27 cellular contexts compared by ENCODE assay signal in genomic region chr7:127997226-127997922, GRCh38. TPM values are rescaled to one million over a fixed set of nuclear protein-coding genes. Genes with fewer than 3 reads are reported as not detected.
DNase-seq lines count a peak whose midpoint lies in the region; ATAC-seq, FAIRE-seq and TF ChIP-seq lines count a peak whose summit lies in the region.
"Had no signal": no experiment of that assay in that cellular context is flagged by ENCODE, and none has a peak within 500 bp of the region (broad histone marks: within the 10 kb centered on the region; RNA-seq: fewer than 3 reads in every experiment).

No MANE protein-coding gene starts in this region.

- in situ Hi-C loops in HepG2 (cut with HindIII; ENCODE audit: extremely low pct_ligation_motif_present, low pct_unique_long_range_greater_than_20kb), result no loop called here

- TF ChIP-seq RAD21 in HepG2 (CRISPR knock-in tag; IDR thresholded peaks at IDR 0.05), result no peak

- TF ChIP-seq CTCF in HepG2 (CRISPR knock-in tag; IDR thresholded peaks at IDR 0.05), result no peak
- no peak for TF ChIP-seq CTCF in right lobe of liver (IDR thresholded peaks at IDR 0.05)
- TF ChIP-seq CTCF in breast epithelium (IDR thresholded peaks at IDR 0.05), result no peak

- H2AFZ ChIP-seq in HepG2 (ENCODE audit: low read length), result no peak overlapping the region

- H3K27ac Mint-ChIP-seq in immature natural killer cell, result peak overlapping the region in 1 of 6 donors; percentile 6
- H3K27ac Mint-ChIP-seq: activated CD4-positive, alpha-beta memory T cell treated with anti-CD3 and anti-CD28 coated beads for 36 hours; activated naive CD4-positive, alpha-beta T cell treated with anti-CD3 and anti-CD28 coated beads, Interleukin-2, amount 50 U/mL, for 24 hours; activated T-cell treated with anti-CD3 and anti-CD28 coated beads, Interleukin-2, amount 50 U/mL, for 72 hours; stimulated activated naive CD8-positive, alpha-beta T cell treated with anti-CD3 and anti-CD28 coated beads, Interleukin-15, Interleukin-2, amounts not matched to agents 100 ng/mL and 50 ng/mL, for 24 hours had no signal

- DNase-seq in HepG2 (ENCODE audit: low spot score) (peak; percentile 23), right lobe of liver (no peak), astrocyte of the hippocampus (ENCODE audit: low read depth, low spot score) (peak; percentile 28), immature natural killer cell (no peak), NCI-H2029 treated with DMSO at 0.1 percent for 48 hours (lab: John Stamatoyannopoulos, UW) (no peak), breast epithelium (ENCODE audit: low spot score in 2 of 2) (no peak)
- DNase-seq in activated CD8-positive, alpha-beta memory T cell treated with anti-CD3 and anti-CD28 coated beads for 24 hours, result no peak
- DNase-seq: activated CD4-positive, alpha-beta memory T cell treated with anti-CD3 and anti-CD28 coated beads for 36 hours; activated T-cell treated with anti-CD3 and anti-CD28 coated beads, Interleukin-2, amount 50 U/mL, for 72 hours; C1 segment of cervical spinal cord; naive B cell; NCI-H1105; pancreas; SIG-M5; transverse colon; WERI-Rb-1 had no signal

- H3K9me3 Mint-ChIP-seq in immature natural killer cell, result no peaks in the 10 kb centered on the region
- H3K9me3 Mint-ChIP-seq: activated CD4-positive, alpha-beta memory T cell treated with anti-CD3 and anti-CD28 coated beads for 36 hours; activated naive CD4-positive, alpha-beta T cell treated with anti-CD3 and anti-CD28 coated beads, Interleukin-2, amount 50 U/mL, for 24 hours; activated T-cell treated with anti-CD3 and anti-CD28 coated beads, Interleukin-2, amount 50 U/mL, for 72 hours; naive B cell; stimulated activated naive CD8-positive, alpha-beta T cell treated with anti-CD3 and anti-CD28 coated beads, Interleukin-15, Interleukin-2, amounts not matched to agents 100 ng/mL and 50 ng/mL, for 24 hours had no signal

- H3K4me1 ChIP-seq in HepG2 (ENCODE audit: insufficient read depth, low read length), result peaks cover 59% of the 10 kb centered on the region
- H3K4me1 ChIP-seq in right lobe of liver, result peaks cover 0 to 38% (median 8%) of the 10 kb centered on the region in 4 donors
- H3K4me1 ChIP-seq in mesodermal cell (ENCODE audit: control insufficient read depth, insufficient read depth, low read length, poor library complexity, severe bottlenecking), result peaks cover 41% of the 10 kb centered on the region
- no peaks in the 10 kb centered on the region for H3K4me1 ChIP-seq in breast epithelium
- H3K4me1 ChIP-seq: pancreas had no signal

- no peak for TF ChIP-seq POLR2A in HepG2 (IDR thresholded peaks at IDR 0.05; ENCODE audit: insufficient read depth in 1 of 2, low read depth in 2 of 2, low read length in 2 of 2)
- no peak for TF ChIP-seq POLR2A in right lobe of liver (IDR thresholded peaks at IDR 0.05)
- TF ChIP-seq POLR2A in breast epithelium (IDR thresholded peaks at IDR 0.05), result no peak

- TF ChIP-seq EP300 in HepG2 (IDR thresholded peaks at IDR 0.05; ENCODE audit: low read depth in 2 of 2, low read length in 2 of 2) (no peak), HepG2 (CRISPR knock-in tag; IDR thresholded peaks at IDR 0.05; ENCODE audit: borderline replicate concordance) (no peak)

- ATAC-seq in HepG2, result peak; percentile 56
- no peak for ATAC-seq in right lobe of liver
- ATAC-seq: activated T-cell treated with anti-CD3 and anti-CD28 coated beads, Interleukin-2, amount 50 U/mL, for 72 hours; pancreas had no signal

- peaks cover 0 to under 1% of the 10 kb centered on the region in 2 donors for H3K4me1 Mint-ChIP-seq in immature natural killer cell

- no peak overlapping the region for H3K4me2 ChIP-seq in HepG2 (ENCODE audit: low read depth, low read length)

- H3K9ac ChIP-seq in HepG2 (ENCODE audit: insufficient read depth, low read depth, low read length), result no peak overlapping the region

- BruUV-seq in HepG2 (replicated peaks; lab: Mats Ljungman, UMichigan), result no TSS peak

- POLR2A ChIA-PET in HepG2 (lab: Yijun Ruan, JAX), result interaction anchor here (1.5 kb wide), 1 partner anchor 8 kb away, joined by 4 read pairs; no protein-coding TSS in a partner anchor

- no peak overlapping the region for H3K4me3 Mint-ChIP-seq in immature natural killer cell
- H3K4me3 Mint-ChIP-seq: activated CD4-positive, alpha-beta memory T cell treated with anti-CD3 and anti-CD28 coated beads for 36 hours; activated naive CD4-positive, alpha-beta T cell treated with anti-CD3 and anti-CD28 coated beads, Interleukin-2, amount 50 U/mL, for 24 hours; activated T-cell treated with anti-CD3 and anti-CD28 coated beads, Interleukin-2, amount 50 U/mL, for 72 hours; naive B cell; stimulated activated naive CD8-positive, alpha-beta T cell treated with anti-CD3 and anti-CD28 coated beads, Interleukin-15, Interleukin-2, amounts not matched to agents 100 ng/mL and 50 ng/mL, for 24 hours had no signal

- CTCF ChIA-PET in HepG2 (lab: Yijun Ruan, JAX; ENCODE audit: low intra/inter-chr PET ratio, low total read pairs), result no interaction called here

- H3K27me3 Mint-ChIP-seq in immature natural killer cell (ENCODE audit: low read depth in 3 of 3), result no peaks in the 10 kb centered on the region
- H3K27me3 Mint-ChIP-seq: activated CD4-positive, alpha-beta memory T cell treated with anti-CD3 and anti-CD28 coated beads for 36 hours; activated naive CD4-positive, alpha-beta T cell treated with anti-CD3 and anti-CD28 coated beads, Interleukin-2, amount 50 U/mL, for 24 hours; naive B cell; stimulated activated naive CD8-positive, alpha-beta T cell treated with anti-CD3 and anti-CD28 coated beads, Interleukin-15, Interleukin-2, amounts not matched to agents 100 ng/mL and 50 ng/mL, for 24 hours had no signal

- H4K20me1 ChIP-seq in HepG2 (ENCODE audit: insufficient read depth, low read length), result no peaks in the 10 kb centered on the region; the same call in 1 of the 2 replicates

- H3K36me3 Mint-ChIP-seq in immature natural killer cell, result peaks cover 10 to 16% (median 11%) of the 10 kb centered on the region in 3 donors

- FAIRE-seq in HepG2 (lab: Jason Lieb, UNC), result no peak
- FAIRE-seq: colon, D721Med, G401.6, islet of Langerhans, pancreas had no signal

- H3K4me3 ChIP-seq in HepG2 (replicated peaks in 1 of 3; ENCODE audit: insufficient read depth in 1 of 3, low read depth in 2 of 3, low read length in 3 of 3) (no peak overlapping the region), right lobe of liver (no peak overlapping the region), mesodermal cell (ENCODE audit: extremely low read depth, insufficient read depth, low read length, poor library complexity, severe bottlenecking) (no peak overlapping the region), breast epithelium (no peak overlapping the region)
- H3K4me3 ChIP-seq: lung, pancreas, transverse colon had no signal

- no peak overlapping the region for H3K27ac ChIP-seq in HepG2 (ENCODE audit: extremely low read length, insufficient read depth, low read length)
- no peak overlapping the region for H3K27ac ChIP-seq in right lobe of liver
- H3K27ac ChIP-seq in mesodermal cell (ENCODE audit: low read depth, low read length, severe bottlenecking), result peak overlapping the region; percentile 83
- H3K27ac ChIP-seq in breast epithelium, result no peak overlapping the region
- H3K27ac ChIP-seq: 22Rv1, pancreas, transverse colon, WERI-Rb-1 had no signal

- intact Hi-C loops in HepG2 (cut with micrococcal nuclease; ENCODE audit: unreplicated experiment), result no loop called here
- intact Hi-C loops in right lobe of liver (cut with DNase I), result no loop called here
- intact Hi-C loops in breast epithelium (cut with DNase I; ENCODE audit: low total_unique reads), result no loop called here

- no peaks in the 10 kb centered on the region for H3K79me2 ChIP-seq in HepG2 (ENCODE audit: insufficient read depth, low read length)

- peaks cover 6 to 48% of the 10 kb centered on the region in 2 experiments for H3K36me3 ChIP-seq in HepG2 (replicated peaks in 1 of 2; ENCODE audit: control insufficient read depth in 1 of 2, insufficient read depth in 2 of 2, low read length in 2 of 2)
- H3K36me3 ChIP-seq in right lobe of liver, result peaks cover 0 to 8% (median 0%) of the 10 kb centered on the region in 4 donors
- H3K36me3 ChIP-seq in mesodermal cell (ENCODE audit: control insufficient read depth, insufficient read depth, low read length), result peaks cover 62% of the 10 kb centered on the region
- no peaks in the 10 kb centered on the region for H3K36me3 ChIP-seq in breast epithelium
- H3K36me3 ChIP-seq: pancreas, transverse colon had no signal

- H3K27me3 ChIP-seq in HepG2 (ENCODE audit: control insufficient read depth in 1 of 2, insufficient read depth in 2 of 2, low read length in 2 of 2), result no peaks in the 10 kb centered on the region
- H3K27me3 ChIP-seq in right lobe of liver, result no peaks in the 10 kb centered on the region
- H3K27me3 ChIP-seq in breast epithelium, result no peaks in the 10 kb centered on the region
- H3K27me3 ChIP-seq: pancreas, transverse colon had no signal

- WGBS in HepG2 (ENCODE audit: low lambda C conversion rate), result 85% methylated on average over 4 of the region's 4 CpGs
- WGBS in right lobe of liver (ENCODE audit: insufficient coverage, low coverage, low lambda C conversion rate, missing lambda C conversion rate), result 89% methylated on average over 4 of the region's 4 CpGs
- WGBS in mesodermal cell (ENCODE audit: insufficient coverage in 2 of 2), 2 experiments, result 95 to 97% methylated on average over 4 of the region's 4 CpGs

- H3K9me3 ChIP-seq in HepG2 (ENCODE audit: low read length), result no peaks in the 10 kb centered on the region
- no peaks in the 10 kb centered on the region for H3K9me3 ChIP-seq in right lobe of liver
- no peaks in the 10 kb centered on the region for H3K9me3 ChIP-seq in mesodermal cell (ENCODE audit: control insufficient read depth, low read length)
- H3K9me3 ChIP-seq in breast epithelium, result no peaks in the 10 kb centered on the region
- H3K9me3 ChIP-seq: pancreas, transverse colon had no signal

RNA-seq across cellular contexts. Expression of gene LRRC4, which starts 33.9 kb away (rescaled TPM):
- total RNA-seq in HepG2 (2016; rRNA removed; fragmentation: Illumina TruSeq; extraction: Trizol) (not detected in 2 replicates), right lobe of liver (1 to 10 TPM in 5 of 6 experiments, under 1 TPM in 1; 0.74 to 4.0 (median 2.5) TPM), breast epithelium (1 to 10 TPM in 2 of 3 donors, under 1 TPM in 1; 0.33 to 3.2 (median 1.6) TPM)
- not detected in 2 replicates for total RNA-seq in HepG2 (2016; cell fraction: cytosol; rRNA removed; fragmentation: Illumina TruSeq; extraction: Trizol; ENCODE audit: low read depth)
- not detected in 2 replicates for total RNA-seq in HepG2 (2016; cell fraction: insoluble cytoplasmic fraction; rRNA removed; fragmentation: Illumina TruSeq; extraction: Trizol)
- total RNA-seq in HepG2 (2016; cell fraction: membrane; rRNA removed; fragmentation: Illumina TruSeq; extraction: Trizol), result not detected in 2 replicates
- total RNA-seq in HepG2 (2016; cell fraction: nucleus; rRNA removed; fragmentation: Illumina TruSeq; extraction: Trizol), result not detected in 2 replicates
- polyA plus RNA-seq in HepG2 (2011; rRNA removed) (not detected in 2 replicates), immature natural killer cell (under 1 TPM in 2 of 3 donors, not detected in 1; 0.08 to 0.36 TPM)
- polyA plus RNA-seq in HepG2 (2011; cell fraction: cytosol; rRNA removed), result not detected in 2 replicates
- polyA plus RNA-seq in HepG2 (2011; cell fraction: nucleus; rRNA removed), result not detected in 2 replicates
- polyA plus RNA-seq in HepG2 (2012), result 0.08 and 0.23 TPM in 2 replicates
- not detected in 2 replicates for polyA plus RNA-seq in HepG2 (2016; cell fraction: cytosol; fragmentation: Illumina TruSeq; extraction: Trizol; ENCODE audit: low read depth)
- polyA plus RNA-seq in HepG2 (2016; cell fraction: insoluble cytoplasmic fraction; fragmentation: Illumina TruSeq; extraction: Trizol; ENCODE audit: low read depth), result not detected in 2 replicates
- not detected in 2 replicates for polyA plus RNA-seq in HepG2 (2016; cell fraction: membrane; fragmentation: Illumina TruSeq; extraction: Trizol; ENCODE audit: low read depth)
- polyA plus RNA-seq in HepG2 (2016; cell fraction: nucleus; fragmentation: Illumina TruSeq; extraction: Trizol; ENCODE audit: insufficient read depth, low read depth), result not detected in 2 replicates
- polyA minus RNA-seq in HepG2 (2011; rRNA and poly(A)+ RNA removed; ENCODE audit: low replicate concordance), result not detected in 2 replicates
- not detected in 2 replicates for polyA minus RNA-seq in HepG2 (2011; cell fraction: cytosol; rRNA and poly(A)+ RNA removed)
- polyA minus RNA-seq in HepG2 (2011; cell fraction: nucleus; rRNA and poly(A)+ RNA removed), result not detected in 2 replicates
- polyA plus RNA-seq in mesodermal cell (2013, experiment 1 of 2), result 17.9 TPM
- 12.1 TPM for polyA plus RNA-seq in mesodermal cell (2013, experiment 2 of 2)
- total RNA-seq: OCI-LY7; T-helper 2 cell treated with Interferon-gamma antibody and Interleukin-4, amounts not matched to agents 100 ng/mL and 5 ng/mL, for 36 hours had no signal

Comparison
In these comparisons a context has a peak if more than half of its experiments do, and no peak if none do; other contexts are left out.
1. DNase-seq: peak in HepG2 (single experiment) and astrocyte of the hippocampus (single experiment); none in right lobe of liver (0 of 3), activated CD8-positive, alpha-beta memory T cell treated with anti-CD3 and anti-CD28 coated beads for 24 hours (single experiment), immature natural killer cell (0 of 3), NCI-H2029 treated with DMSO at 0.1 percent for 48 hours (single experiment) and breast epithelium (0 of 2).